In genomic region chr18:21004721-21005120, GRCh38 we compare ENCODE assay signal across 10 cellular contexts.
DNase-seq lines count a peak whose midpoint lies in the region; ATAC-seq and TF ChIP-seq lines count a peak whose summit lies in the region.
"Had no signal": no experiment of that assay in that cellular context is flagged by ENCODE, and none has a peak within 500 bp of the region (broad histone marks: within the 10 kb centered on the region; RNA-seq: fewer than 3 reads in every experiment).

No MANE protein-coding gene starts in this region.

- no peaks in the 10 kb centered on the region for H3K27me3 ChIP-seq in thoracic aorta (replicated peaks; ENCODE audit: insufficient read depth)
- H3K27me3 ChIP-seq in Peyer's patch = no peaks in the 10 kb centered on the region

- H3K4me1 ChIP-seq in thoracic aorta (ENCODE audit: control insufficient read depth in 1 of 2, low read depth in 2 of 2) (peaks cover 25 to 29% of the 10 kb centered on the region in 2 donors), Peyer's patch (no peaks in the 10 kb centered on the region)

- ATAC-seq in thoracic aorta (ENCODE audit: insufficient number of reproducible peaks, low FRiP score, low read depth) (peak; percentile 62), HG02852 (IDR thresholded peaks at IDR 0.05; ENCODE audit: unreplicated experiment) (no peak), HG02885 (IDR thresholded peaks at IDR 0.05; ENCODE audit: poor library complexity, unreplicated experiment) (no peak)

- peak overlapping the region; percentile 71 to 89 for H3K27ac ChIP-seq in thoracic aorta
- peak overlapping the region in 1 of 4 donors; percentile 19 for H3K27ac ChIP-seq in Peyer's patch
- H3K27ac ChIP-seq: HL-60 had no signal

- TF ChIP-seq POLR2A in Peyer's patch (IDR thresholded peaks at IDR 0.05) = no peak

- H3K9me3 ChIP-seq in thoracic aorta (no peaks in the 10 kb centered on the region), Peyer's patch (no peaks in the 10 kb centered on the region)

- DNase-seq in NCI-H748 (lab: John Stamatoyannopoulos, UW; ENCODE audit: unreplicated experiment) = peak; percentile 3
- DNase-seq in NCI-H748 treated with DMSO at 0.1 percent for 48 hours (lab: John Stamatoyannopoulos, UW) = no peak
- peak; percentile 58 for DNase-seq in astrocyte of the cerebellum (ENCODE audit: low read depth)
- peak; percentile 85 for DNase-seq in iris pigment epithelial cell (ENCODE audit: low read depth)
- no peak for DNase-seq in thoracic aorta (ENCODE audit: low spot score)
- no peak for DNase-seq in Peyer's patch
- DNase-seq: anterior cingulate cortex had no signal

- TF ChIP-seq CTCF in astrocyte of the cerebellum (IDR thresholded peaks at IDR 0.05; ENCODE audit: low read depth, low read length, missing control alignments) (no peak), thoracic aorta (IDR thresholded peaks at IDR 0.05) (no peak), Peyer's patch (IDR thresholded peaks at IDR 0.05) (no peak)

- in situ Hi-C loops in astrocyte of the cerebellum (cut with HindIII; ENCODE audit: low sequenced_read_pairs) = no loop called here

- H3K36me3 ChIP-seq in thoracic aorta = peaks cover 9% of the 10 kb centered on the region
- H3K36me3 ChIP-seq in Peyer's patch = peaks cover 0 to 46% (median 0%) of the 10 kb centered on the region in 3 donors

- H3K4me3 ChIP-seq in astrocyte of the cerebellum (ENCODE audit: low read depth, low read length) (no peak overlapping the region), thoracic aorta (peak overlapping the region; percentile 51), Peyer's patch (no peak overlapping the region)

Comparison
In these comparisons a context has a peak if more than half of its experiments do, and no peak if none do; other contexts are left out.
1. DNase-seq: peak in NCI-H748 (single experiment), astrocyte of the cerebellum (single experiment) and iris pigment epithelial cell (single experiment); none in NCI-H748 treated with DMSO at 0.1 percent for 48 hours (single experiment), thoracic aorta (single experiment) and Peyer's patch (0 of 3).